ENCODE assay signal across 19 cellular contexts in the genomic region with DNA sequence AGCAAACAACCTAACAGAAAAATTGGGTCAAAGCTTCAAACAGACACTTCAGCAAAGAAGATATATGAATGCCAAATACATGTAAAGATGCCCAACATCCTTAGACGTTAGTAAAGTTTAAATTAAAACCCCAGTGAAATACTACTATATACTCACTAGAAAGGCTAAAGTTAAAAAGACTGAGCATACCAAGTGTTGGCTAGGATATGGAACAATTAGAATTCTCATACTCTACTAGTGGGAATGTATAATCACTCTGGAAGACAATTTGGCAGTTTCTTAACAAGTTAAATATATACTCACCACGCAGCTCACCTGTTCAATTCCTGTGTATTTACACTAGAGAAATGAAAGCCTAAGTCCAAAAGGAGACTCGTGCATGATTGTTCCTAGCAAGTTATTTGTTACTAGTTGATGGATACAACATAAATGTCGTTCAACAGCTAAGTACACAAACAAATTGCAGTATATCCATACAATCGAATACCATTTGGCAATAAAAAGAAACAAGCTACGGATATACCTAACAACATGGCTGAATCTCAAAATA.
"Had no signal": no experiment of that assay in that cellular context is flagged by ENCODE, and none has a peak within 500 bp of the region (broad histone marks: within the 10 kb centered on the region; RNA-seq: fewer than 3 reads in every experiment).

No MANE protein-coding gene starts in this region.

- H3K27ac ChIP-seq: left ventricle myocardium inferior, ovary, right atrium auricular region, sigmoid colon, tibial nerve had no signal

- ATAC-seq: naive thymus-derived CD4-positive, alpha-beta T cell; natural killer cell treated with Interleukin-12 subunit alpha and Interleukin-12 subunit beta and Interleukin-15 and Interleukin-18, amount 100 ng/mL, for 72 hours; stimulated activated effector memory CD8-positive, alpha-beta T cell treated with anti-CD3 and anti-CD28 coated beads, Interleukin-12 subunit alpha, Interleukin-12 subunit beta, amount 100 ng/mL, for 72 hours; stimulated activated naive CD8-positive, alpha-beta T cell treated with anti-CD3 and anti-CD28 coated beads, Interleukin-15, amount 100 ng/mL, for 72 hours had no signal

- H3K4me3 ChIP-seq: left ventricle myocardium inferior, lung, ovary, right atrium auricular region, sigmoid colon, spleen, tibial nerve, uterus had no signal

- H3K9me3 ChIP-seq: left ventricle myocardium inferior, ovary, right atrium auricular region, sigmoid colon, spleen, tibial nerve, uterus had no signal

- DNase-seq: hippocampal formation; kidney; left ventricle myocardium inferior; mesendoderm; naive thymus-derived CD4-positive, alpha-beta T cell; ovary; sigmoid colon; small intestine; spleen; stimulated activated CD4-positive, alpha-beta T cell treated with anti-CD3 and anti-CD28 coated beads, Interleukin-4, amount 100 ng/mL, for 24 hours; stimulated activated naive CD4-positive, alpha-beta T cell treated with Interleukin-2 at 50 U/mL for 16 hours; stimulated activated naive CD8-positive, alpha-beta T cell treated with anti-CD3 and anti-CD28 coated beads, Interleukin-15, amount 100 ng/mL, for 72 hours; substantia nigra; uterus had no signal

- FAIRE-seq: small intestine had no signal

- H3K27me3 ChIP-seq: ovary, right atrium auricular region, sigmoid colon, spleen, tibial nerve, uterus had no signal

- H3K36me3 ChIP-seq: left ventricle myocardium inferior, ovary, right atrium auricular region, sigmoid colon, tibial nerve, uterus had no signal
